In genomic region chr2:224165901-224166319, GRCh38 we compare ENCODE assay signal across 1 cellular context.
TF ChIP-seq lines count a peak whose summit lies in the region.

No MANE protein-coding gene starts in this region.

TF ChIP-seq in SK-N-SH, 30 proteins besides CTCF, POLR2A, EP300 and RAD21 (continued from another document):
- peak; percentile 78; the same call in 1 of the 2 replicates for TF ChIP-seq FOXM1 (IDR thresholded peaks at IDR 0.05; ENCODE audit: low read depth)
- TF ChIP-seq TAF1 (IDR thresholded peaks at IDR 0.05; ENCODE audit: borderline replicate concordance, low read depth, low read length): no peak
- TF ChIP-seq JUND (IDR thresholded peaks at IDR 0.05): peak; percentile 87
- peak; percentile 14; the same call in 1 of the 2 replicates for TF ChIP-seq GABPA (IDR thresholded peaks at IDR 0.05; ENCODE audit: low read depth)
- TF ChIP-seq RCOR1 (IDR thresholded peaks at IDR 0.05; ENCODE audit: low read length): no peak
- no peak for TF ChIP-seq CHD2 (IDR thresholded peaks at IDR 0.05; ENCODE audit: low read length, partially characterized antibody)
- no peak for TF ChIP-seq RFX5 (IDR thresholded peaks at IDR 0.05; ENCODE audit: low read length)
- peak; percentile 65; the same call in 1 of the 2 replicates for TF ChIP-seq RXRA (IDR thresholded peaks at IDR 0.05; ENCODE audit: borderline replicate concordance, low read depth)
- TF ChIP-seq, protein P1, sequence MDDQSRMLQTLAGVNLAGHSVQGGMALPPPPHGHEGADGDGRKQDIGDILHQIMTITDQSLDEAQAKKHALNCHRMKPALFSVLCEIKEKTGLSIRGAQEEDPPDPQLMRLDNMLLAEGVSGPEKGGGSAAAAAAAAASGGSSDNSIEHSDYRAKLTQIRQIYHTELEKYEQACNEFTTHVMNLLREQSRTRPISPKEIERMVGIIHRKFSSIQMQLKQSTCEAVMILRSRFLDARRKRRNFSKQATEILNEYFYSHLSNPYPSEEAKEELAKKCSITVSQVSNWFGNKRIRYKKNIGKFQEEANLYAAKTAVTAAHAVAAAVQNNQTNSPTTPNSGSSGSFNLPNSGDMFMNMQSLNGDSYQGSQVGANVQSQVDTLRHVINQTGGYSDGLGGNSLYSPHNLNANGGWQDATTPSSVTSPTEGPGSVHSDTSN (IDR thresholded peaks at IDR 0.05): peak; percentile 94
- peak; percentile 96 for TF ChIP-seq TCF12 (IDR thresholded peaks at IDR 0.05)
- TF ChIP-seq FOXJ3 (CRISPR knock-in tag; IDR thresholded peaks at IDR 0.05): no peak
- no peak for TF ChIP-seq NRF1 (IDR thresholded peaks at IDR 0.05; ENCODE audit: low read depth, low read length)
- no peak for TF ChIP-seq USF1 (IDR thresholded peaks at IDR 0.05; ENCODE audit: borderline replicate concordance, low read depth)
- TF ChIP-seq NFIC (IDR thresholded peaks at IDR 0.05; ENCODE audit: borderline replicate concordance): peak; percentile 67
- peak; percentile 45; the same call in 1 of the 2 replicates for TF ChIP-seq POLR2AphosphoS5 (IDR thresholded peaks at IDR 0.05; ENCODE audit: low read depth, low read length)
- no peak for TF ChIP-seq EZH2phosphoT487 (IDR thresholded peaks at IDR 0.05; ENCODE audit: borderline replicate concordance, low read depth)
- 0 out of 2 replicates have a peak, but pooled peaks have one; percentile 39 for TF ChIP-seq ZBTB33 (IDR thresholded peaks at IDR 0.05; ENCODE audit: borderline replicate concordance, low read depth)
- TF ChIP-seq, protein P2, sequence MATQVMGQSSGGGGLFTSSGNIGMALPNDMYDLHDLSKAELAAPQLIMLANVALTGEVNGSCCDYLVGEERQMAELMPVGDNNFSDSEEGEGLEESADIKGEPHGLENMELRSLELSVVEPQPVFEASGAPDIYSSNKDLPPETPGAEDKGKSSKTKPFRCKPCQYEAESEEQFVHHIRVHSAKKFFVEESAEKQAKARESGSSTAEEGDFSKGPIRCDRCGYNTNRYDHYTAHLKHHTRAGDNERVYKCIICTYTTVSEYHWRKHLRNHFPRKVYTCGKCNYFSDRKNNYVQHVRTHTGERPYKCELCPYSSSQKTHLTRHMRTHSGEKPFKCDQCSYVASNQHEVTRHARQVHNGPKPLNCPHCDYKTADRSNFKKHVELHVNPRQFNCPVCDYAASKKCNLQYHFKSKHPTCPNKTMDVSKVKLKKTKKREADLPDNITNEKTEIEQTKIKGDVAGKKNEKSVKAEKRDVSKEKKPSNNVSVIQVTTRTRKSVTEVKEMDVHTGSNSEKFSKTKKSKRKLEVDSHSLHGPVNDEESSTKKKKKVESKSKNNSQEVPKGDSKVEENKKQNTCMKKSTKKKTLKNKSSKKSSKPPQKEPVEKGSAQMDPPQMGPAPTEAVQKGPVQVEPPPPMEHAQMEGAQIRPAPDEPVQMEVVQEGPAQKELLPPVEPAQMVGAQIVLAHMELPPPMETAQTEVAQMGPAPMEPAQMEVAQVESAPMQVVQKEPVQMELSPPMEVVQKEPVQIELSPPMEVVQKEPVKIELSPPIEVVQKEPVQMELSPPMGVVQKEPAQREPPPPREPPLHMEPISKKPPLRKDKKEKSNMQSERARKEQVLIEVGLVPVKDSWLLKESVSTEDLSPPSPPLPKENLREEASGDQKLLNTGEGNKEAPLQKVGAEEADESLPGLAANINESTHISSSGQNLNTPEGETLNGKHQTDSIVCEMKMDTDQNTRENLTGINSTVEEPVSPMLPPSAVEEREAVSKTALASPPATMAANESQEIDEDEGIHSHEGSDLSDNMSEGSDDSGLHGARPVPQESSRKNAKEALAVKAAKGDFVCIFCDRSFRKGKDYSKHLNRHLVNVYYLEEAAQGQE (IDR thresholded peaks at IDR 0.05; ENCODE audit: low read depth, low read length): no peak
- no peak for TF ChIP-seq GATA2 (CRISPR knock-in tag; IDR thresholded peaks at IDR 0.05)
- no peak for TF ChIP-seq SIN3A (IDR thresholded peaks at IDR 0.05; ENCODE audit: borderline replicate concordance, low read depth, low read length)
- TF ChIP-seq TEAD4 (IDR thresholded peaks at IDR 0.05; ENCODE audit: borderline replicate concordance, insufficient read depth): peak; percentile 90
- TF ChIP-seq, protein P3, sequence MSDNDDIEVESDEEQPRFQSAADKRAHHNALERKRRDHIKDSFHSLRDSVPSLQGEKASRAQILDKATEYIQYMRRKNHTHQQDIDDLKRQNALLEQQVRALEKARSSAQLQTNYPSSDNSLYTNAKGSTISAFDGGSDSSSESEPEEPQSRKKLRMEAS (IDR thresholded peaks at IDR 0.05; ENCODE audit: low read depth): no peak
- TF ChIP-seq, protein P4, sequence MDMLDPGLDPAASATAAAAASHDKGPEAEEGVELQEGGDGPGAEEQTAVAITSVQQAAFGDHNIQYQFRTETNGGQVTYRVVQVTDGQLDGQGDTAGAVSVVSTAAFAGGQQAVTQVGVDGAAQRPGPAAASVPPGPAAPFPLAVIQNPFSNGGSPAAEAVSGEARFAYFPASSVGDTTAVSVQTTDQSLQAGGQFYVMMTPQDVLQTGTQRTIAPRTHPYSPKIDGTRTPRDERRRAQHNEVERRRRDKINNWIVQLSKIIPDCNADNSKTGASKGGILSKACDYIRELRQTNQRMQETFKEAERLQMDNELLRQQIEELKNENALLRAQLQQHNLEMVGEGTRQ (IDR thresholded peaks at IDR 0.05; ENCODE audit: borderline replicate concordance, low read depth, low read length): no peak
- no peak for TF ChIP-seq SMC3 (IDR thresholded peaks at IDR 0.05; ENCODE audit: low read depth, low read length)
- no peak for TF ChIP-seq MEF2A (IDR thresholded peaks at IDR 0.05; ENCODE audit: borderline replicate concordance, low read depth)
- no peak for TF ChIP-seq IRF3 (IDR thresholded peaks at IDR 0.05; ENCODE audit: low read depth, low read length)
- peak; percentile 55; the same call in 1 of the 2 replicates for TF ChIP-seq FOSL2 (IDR thresholded peaks at IDR 0.05; ENCODE audit: borderline replicate concordance, low read depth)
- TF ChIP-seq ELF1 (IDR thresholded peaks at IDR 0.05): no peak
- TF ChIP-seq YY1 (IDR thresholded peaks at IDR 0.05; ENCODE audit: low read depth): peak; percentile 40; the same call in 1 of the 2 replicates
